8 cellular contexts compared by ENCODE assay signal in the genomic region with DNA sequence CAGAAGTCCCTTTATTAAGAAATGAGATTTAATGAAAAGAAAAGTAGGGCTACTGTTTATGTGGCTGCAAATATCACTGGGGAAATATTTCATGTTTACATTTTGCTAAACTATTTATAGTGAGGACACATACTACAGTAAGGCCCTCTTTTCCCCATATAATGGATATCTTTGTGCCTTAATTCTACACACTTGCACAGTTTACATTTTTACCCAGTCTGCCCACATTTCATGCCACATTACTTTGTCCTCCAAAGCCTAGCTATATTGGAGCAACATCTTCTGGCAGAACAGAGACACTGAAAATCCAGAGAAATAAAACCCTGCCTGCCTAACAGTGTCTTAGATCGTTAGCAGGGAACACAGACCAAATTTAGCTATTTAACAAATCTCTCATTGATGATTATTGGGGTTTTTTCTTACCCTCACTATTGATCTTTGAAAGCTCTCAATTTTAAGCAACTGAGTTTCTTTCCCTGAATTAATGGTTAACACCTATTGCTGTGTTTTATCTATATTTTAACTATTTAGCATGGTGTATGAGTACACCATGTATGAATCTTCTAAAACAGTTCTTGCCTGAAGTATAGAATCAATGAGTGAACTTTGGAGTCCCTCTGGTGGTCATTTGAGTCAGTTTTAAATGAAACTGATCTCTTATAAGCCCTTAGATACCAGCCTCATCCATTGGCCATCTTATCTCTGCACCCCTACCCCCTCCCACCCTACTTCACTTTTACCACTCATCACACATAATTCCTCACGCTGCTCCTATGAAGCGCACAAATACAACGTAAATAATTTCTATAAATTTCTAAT.
A peak's percentile ranks its signal among the peaks of the same experiment; 100 is the strongest.
DNase-seq lines count a peak whose midpoint lies in the region; ATAC-seq and TF ChIP-seq lines count a peak whose summit lies in the region.

No MANE protein-coding gene starts in this region.

- CTCF ChIA-PET in CD4-positive, alpha-beta memory T cell (lab: Charles Lee; ENCODE audit: partially characterized antibody), result interaction anchor here (0.9 to 1.8 kb wide), 5 partner anchors 8 to 1574 kb away, joined by 3 to 7 read pairs (median 3); no protein-coding TSS in a partner anchor

- no peaks in the 10 kb centered on the region for H3K9me3 ChIP-seq in left lung
- H3K9me3 ChIP-seq in CD4-positive, alpha-beta memory T cell (ENCODE audit: control insufficient read depth in 1 of 2, low read length in 2 of 2), result no peaks in the 10 kb centered on the region

- H3K4me3 Mint-ChIP-seq in CD4-positive, alpha-beta memory T cell, result no peak overlapping the region

- H3K4me1 ChIP-seq in left lung, result peaks cover 4 to 14% of the 10 kb centered on the region in 2 donors
- H3K4me1 ChIP-seq in CD4-positive, alpha-beta memory T cell (ENCODE audit: insufficient read depth, low read length), result no peaks in the 10 kb centered on the region

- no peak overlapping the region for H3K27ac Mint-ChIP-seq in CD4-positive, alpha-beta memory T cell

- H3K27me3 Mint-ChIP-seq in CD4-positive, alpha-beta memory T cell, result peaks cover 3 to 14% of the 10 kb centered on the region in 2 donors

- no peak overlapping the region for H3K27ac ChIP-seq in left lung
- no peak overlapping the region for H3K27ac ChIP-seq in CD4-positive, alpha-beta memory T cell (ENCODE audit: low read depth, low read length)

- DNase-seq in GM06990 (ENCODE audit: extremely low read depth, insufficient read length) (no peak), LHCN-M2 (ENCODE audit: low read depth) (peak; percentile 51), left lung (no peak)
- DNase-seq in CD4-positive, alpha-beta memory T cell, result no peak

- intact Hi-C loops in left lung (cut with DNase I), result no loop called here
- intact Hi-C loops in CD4-positive, alpha-beta memory T cell (cut with micrococcal nuclease), result loop anchor here (2.0 kb wide), 1 partner anchor 1574 kb away; no protein-coding TSS in a partner anchor

- H3K4me3 ChIP-seq in GM06990 (replicated peaks; ENCODE audit: low read depth, low read length) (no peak overlapping the region), WI38 (ENCODE audit: low read depth, low read length) (no peak overlapping the region), left lung (no peak overlapping the region)
- no peak overlapping the region for H3K4me3 ChIP-seq in CD4-positive, alpha-beta memory T cell (ENCODE audit: low read length in 2 of 2)

- H3K9me3 Mint-ChIP-seq in CD4-positive, alpha-beta memory T cell, result no peaks in the 10 kb centered on the region

- no peaks in the 10 kb centered on the region for H3K36me3 Mint-ChIP-seq in CD4-positive, alpha-beta memory T cell

- no peaks in the 10 kb centered on the region for H3K27me3 ChIP-seq in GM06990 (replicated peaks; ENCODE audit: control insufficient read depth, insufficient read depth, low read length)
- H3K27me3 ChIP-seq in left lung, result no peaks in the 10 kb centered on the region
- H3K27me3 ChIP-seq in CD4-positive, alpha-beta memory T cell (ENCODE audit: insufficient read depth, low read length), result no peaks in the 10 kb centered on the region

- H3K4me1 Mint-ChIP-seq in CD4-positive, alpha-beta memory T cell, result no peaks in the 10 kb centered on the region

- H3K36me3 ChIP-seq in GM06990 (ENCODE audit: control insufficient read depth, insufficient read depth, low read length) (no peaks in the 10 kb centered on the region), left lung (no peaks in the 10 kb centered on the region)
- H3K36me3 ChIP-seq in CD4-positive, alpha-beta memory T cell (ENCODE audit: insufficient read depth, low read length), result no peaks in the 10 kb centered on the region

- POLR2A ChIA-PET in CD4-positive, alpha-beta memory T cell (lab: Charles Lee; ENCODE audit: partially characterized antibody), result no interaction called here

- ATAC-seq in GM21529 (IDR thresholded peaks at IDR 0.05; ENCODE audit: unreplicated experiment) (peak; percentile 89), left lung (peak; percentile 88), HG03108 (IDR thresholded peaks at IDR 0.05; ENCODE audit: unreplicated experiment) (no peak), GM19023 (IDR thresholded peaks at IDR 0.05; ENCODE audit: unreplicated experiment) (no peak)

- TF ChIP-seq CTCF in GM06990 (IDR thresholded peaks at IDR 0.05; ENCODE audit: insufficient read depth, low read length, poor library complexity, severe bottlenecking) (peak; percentile 41), WI38 (IDR thresholded peaks at IDR 0.05; ENCODE audit: low read depth, low read length) (peak; percentile 20; the same call in 1 of the 2 replicates), left lung (IDR thresholded peaks at IDR 0.05) (peak; percentile 27 to 46)

Comparison
In these comparisons a context has a peak if more than half of its experiments do, and no peak if none do; other contexts are left out.
1. ATAC-seq: peak in GM21529 (single experiment) and left lung (single experiment); none in HG03108 (single experiment) and GM19023 (single experiment).
2. Peak in every context shown above with its lines, with median percentiles within 50 percentile points of each other: CTCF ChIP-seq.